ENCODE assay signal across 1 cellular context in the genomic region with DNA sequence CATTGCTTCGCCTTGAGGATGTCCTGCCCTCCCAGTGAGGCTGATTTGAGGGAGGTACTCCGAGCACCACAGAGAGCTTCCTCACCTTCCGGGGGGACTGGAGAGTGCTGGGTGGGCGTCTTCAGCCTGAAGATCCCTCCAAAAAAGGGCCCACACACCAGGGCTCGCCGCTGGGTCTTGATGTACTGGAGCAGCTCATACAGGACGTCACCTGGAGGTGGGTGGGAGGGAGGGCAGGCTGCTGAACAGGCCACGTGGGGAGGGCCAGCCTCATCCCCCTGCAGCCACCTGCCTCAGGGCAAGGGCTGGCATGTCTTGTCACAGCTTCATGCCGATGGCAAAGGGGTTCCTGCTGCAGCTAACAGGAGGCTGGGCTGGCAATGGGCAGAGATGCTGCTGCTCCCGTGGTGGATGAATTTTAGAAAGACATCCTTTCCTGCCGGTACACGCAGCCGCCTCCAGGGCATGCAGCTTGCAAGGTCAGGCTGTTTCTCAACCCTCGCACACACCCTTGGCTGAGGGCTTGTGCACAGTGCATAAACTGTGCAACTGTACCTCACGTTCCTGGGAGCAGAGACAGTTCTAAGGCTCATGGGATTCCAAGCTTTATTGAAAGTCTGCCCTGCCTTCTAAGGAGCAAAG.
TF ChIP-seq lines count a peak whose summit lies in the region.

No MANE protein-coding gene starts in this region.

TF ChIP-seq in HepG2, 621 proteins besides CTCF, POLR2A, EP300 and RAD21 (continued from another document):
- TF ChIP-seq, protein P1, sequence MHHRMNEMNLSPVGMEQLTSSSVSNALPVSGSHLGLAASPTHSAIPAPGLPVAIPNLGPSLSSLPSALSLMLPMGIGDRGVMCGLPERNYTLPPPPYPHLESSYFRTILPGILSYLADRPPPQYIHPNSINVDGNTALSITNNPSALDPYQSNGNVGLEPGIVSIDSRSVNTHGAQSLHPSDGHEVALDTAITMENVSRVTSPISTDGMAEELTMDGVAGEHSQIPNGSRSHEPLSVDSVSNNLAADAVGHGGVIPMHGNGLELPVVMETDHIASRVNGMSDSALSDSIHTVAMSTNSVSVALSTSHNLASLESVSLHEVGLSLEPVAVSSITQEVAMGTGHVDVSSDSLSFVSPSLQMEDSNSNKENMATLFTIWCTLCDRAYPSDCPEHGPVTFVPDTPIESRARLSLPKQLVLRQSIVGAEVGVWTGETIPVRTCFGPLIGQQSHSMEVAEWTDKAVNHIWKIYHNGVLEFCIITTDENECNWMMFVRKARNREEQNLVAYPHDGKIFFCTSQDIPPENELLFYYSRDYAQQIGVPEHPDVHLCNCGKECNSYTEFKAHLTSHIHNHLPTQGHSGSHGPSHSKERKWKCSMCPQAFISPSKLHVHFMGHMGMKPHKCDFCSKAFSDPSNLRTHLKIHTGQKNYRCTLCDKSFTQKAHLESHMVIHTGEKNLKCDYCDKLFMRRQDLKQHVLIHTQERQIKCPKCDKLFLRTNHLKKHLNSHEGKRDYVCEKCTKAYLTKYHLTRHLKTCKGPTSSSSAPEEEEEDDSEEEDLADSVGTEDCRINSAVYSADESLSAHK (CRISPR knock-in tag; IDR thresholded peaks at IDR 0.05; ENCODE audit: borderline replicate concordance), result no peak
